Comparison of ENCODE assay signal across 34 cellular contexts in genomic region chr7:106060394-106060920, GRCh38. TPM values are rescaled to one million over a fixed set of nuclear protein-coding genes. Genes with fewer than 3 reads are reported as not detected.
DNase-seq lines count a peak whose midpoint lies in the region; ATAC-seq, FAIRE-seq and TF ChIP-seq lines count a peak whose summit lies in the region.
"Had no signal": no experiment of that assay in that cellular context is flagged by ENCODE, and none has a peak within 500 bp of the region (broad histone marks: within the 10 kb centered on the region; RNA-seq: fewer than 3 reads in every experiment).

No MANE protein-coding gene starts in this region.

- no peaks in the 10 kb centered on the region for H3K79me2 ChIP-seq in HepG2 (ENCODE audit: insufficient read depth, low read length)

- no peak overlapping the region; the same call in 1 of the 2 replicates for H3K4me2 ChIP-seq in HepG2 (ENCODE audit: low read depth, low read length)

- H3K27me3 ChIP-seq in HepG2 (ENCODE audit: control insufficient read depth in 1 of 2, insufficient read depth in 2 of 2, low read length in 2 of 2) (peaks cover 3 to 12% of the 10 kb centered on the region in 2 experiments; a peak in 3 of 5 replicates), right lobe of liver (no peaks in the 10 kb centered on the region), endodermal cell (ENCODE audit: control insufficient read depth, insufficient read depth, low read length, poor library complexity, severe bottlenecking) (no peaks in the 10 kb centered on the region), heart left ventricle (no peaks in the 10 kb centered on the region)
- H3K27me3 ChIP-seq: colonic mucosa, upper lobe of right lung had no signal

- H3K4me3 Mint-ChIP-seq in endodermal cell, result no peak overlapping the region
- H3K4me3 Mint-ChIP-seq: activated naive CD8-positive, alpha-beta T cell treated with anti-CD3 and anti-CD28 coated beads, Interleukin-2, amount 10 ng/mL, durations not matched to agents 7 days and 5 days; CD4-positive, alpha-beta memory T cell; mesothelial cell of epicardium had no signal

- peaks cover 68% of the 10 kb centered on the region for H3K4me1 ChIP-seq in HepG2 (ENCODE audit: insufficient read depth, low read length)
- H3K4me1 ChIP-seq in right lobe of liver, result peaks cover 0 to 10% (median 5%) of the 10 kb centered on the region in 4 donors
- peaks cover 2% of the 10 kb centered on the region for H3K4me1 ChIP-seq in endodermal cell (ENCODE audit: control insufficient read depth, insufficient read depth, low read length)
- H3K4me1 ChIP-seq in heart left ventricle, result peaks cover 0 to 29% (median 17%) of the 10 kb centered on the region in 12 donors

- CTCF ChIA-PET in HepG2 (lab: Yijun Ruan, JAX; ENCODE audit: low intra/inter-chr PET ratio, low total read pairs), result interaction anchor here (4.5 kb wide), 1 partner anchor 93 kb away, joined by 94 read pairs; no protein-coding TSS in a partner anchor

- intact Hi-C loops in HepG2 (cut with micrococcal nuclease; ENCODE audit: unreplicated experiment) (no loop called here), right lobe of liver (cut with DNase I) (no loop called here), posterior vena cava (cut with DNase I) (loop anchor here (10.0 kb wide), 1 partner anchor 54 kb away; the partner anchor contains the start of gene SYPL1 (in 2 of the 2)), heart left ventricle (cut with DNase I) (loop anchor here in 3 of 10 donors (5.0 to 10.0 kb wide), 2 partner anchors 52 to 224 kb away; partner anchors contain the start of genes NAMPT (in 2 of the 3) and SYPL1 (in 1 of the 3))

- H4K20me1 ChIP-seq in HepG2 (ENCODE audit: insufficient read depth, low read length), result no peaks in the 10 kb centered on the region

- H3K36me3 ChIP-seq in HepG2 (replicated peaks in 1 of 2; ENCODE audit: control insufficient read depth in 1 of 2, insufficient read depth in 2 of 2, low read length in 2 of 2) (no peaks in the 10 kb centered on the region), right lobe of liver (no peaks in the 10 kb centered on the region), endodermal cell (ENCODE audit: control insufficient read depth, insufficient read depth, low read length) (no peaks in the 10 kb centered on the region), heart left ventricle (no peaks in the 10 kb centered on the region)
- H3K36me3 ChIP-seq: colonic mucosa, left ventricle myocardium inferior, neutrophil, upper lobe of right lung had no signal

- H2AFZ ChIP-seq in HepG2 (ENCODE audit: low read length), result no peak overlapping the region

- H3K36me3 Mint-ChIP-seq in endodermal cell (ENCODE audit: low read depth), result no peaks in the 10 kb centered on the region
- H3K36me3 Mint-ChIP-seq: activated naive CD8-positive, alpha-beta T cell treated with anti-CD3 and anti-CD28 coated beads, Interleukin-2, amount 10 ng/mL, durations not matched to agents 7 days and 5 days; CD4-positive, alpha-beta memory T cell had no signal

- H3K9me3 ChIP-seq in HepG2 (ENCODE audit: low read length) (no peaks in the 10 kb centered on the region), right lobe of liver (no peaks in the 10 kb centered on the region), endodermal cell (ENCODE audit: control insufficient read depth, low read length) (peaks cover 5% of the 10 kb centered on the region), heart left ventricle (no peaks in the 10 kb centered on the region)
- H3K9me3 ChIP-seq: colonic mucosa, left ventricle myocardium inferior, neutrophil, upper lobe of right lung had no signal

- BruUV-seq in HepG2 (replicated peaks; lab: Mats Ljungman, UMichigan), result no TSS peak

- no peaks in the 10 kb centered on the region for H3K27me3 Mint-ChIP-seq in endodermal cell (ENCODE audit: insufficient read depth)
- H3K27me3 Mint-ChIP-seq: activated naive CD8-positive, alpha-beta T cell treated with anti-CD3 and anti-CD28 coated beads, Interleukin-2, amount 10 ng/mL, durations not matched to agents 7 days and 5 days had no signal

- TF ChIP-seq POLR2A in HepG2 (IDR thresholded peaks at IDR 0.05; ENCODE audit: insufficient read depth in 1 of 2, low read depth in 2 of 2, low read length in 2 of 2), result no peak
- no peak for TF ChIP-seq POLR2A in right lobe of liver (IDR thresholded peaks at IDR 0.05)
- TF ChIP-seq POLR2A in heart left ventricle (IDR thresholded peaks at IDR 0.05), result no peak

- POLR2A ChIA-PET in HepG2 (lab: Yijun Ruan, JAX), result no interaction called here

- H3K27ac Mint-ChIP-seq in endodermal cell, result no peak overlapping the region
- H3K27ac Mint-ChIP-seq: activated naive CD8-positive, alpha-beta T cell treated with anti-CD3 and anti-CD28 coated beads, Interleukin-2, amount 10 ng/mL, durations not matched to agents 7 days and 5 days; mesothelial cell of epicardium; progenitor cell of endocrine pancreas had no signal

- no peak for TF ChIP-seq RAD21 in HepG2 (CRISPR knock-in tag; IDR thresholded peaks at IDR 0.05)

- in situ Hi-C loops in HepG2 (cut with HindIII; ENCODE audit: extremely low pct_ligation_motif_present, low pct_unique_long_range_greater_than_20kb), result no loop called here

- no peak for TF ChIP-seq CTCF in HepG2 (CRISPR knock-in tag; IDR thresholded peaks at IDR 0.05)
- no peak for TF ChIP-seq CTCF in right lobe of liver (IDR thresholded peaks at IDR 0.05)
- no peak for TF ChIP-seq CTCF in endodermal cell (conservative IDR thresholded peaks at IDR 0.05)
- TF ChIP-seq CTCF in heart left ventricle (IDR thresholded peaks at IDR 0.05), result no peak

- no peak overlapping the region for H3K27ac ChIP-seq in HepG2 (ENCODE audit: extremely low read length, insufficient read depth, low read length)
- H3K27ac ChIP-seq in right lobe of liver, result no peak overlapping the region
- no peak overlapping the region for H3K27ac ChIP-seq in endodermal cell (ENCODE audit: low read depth, low read length)
- H3K27ac ChIP-seq in heart left ventricle, result no peak overlapping the region
- H3K27ac ChIP-seq: colonic mucosa, left ventricle myocardium inferior, neutrophil, upper lobe of right lung had no signal

- peaks cover 13% of the 10 kb centered on the region for H3K9me3 Mint-ChIP-seq in endodermal cell
- H3K9me3 Mint-ChIP-seq: activated naive CD8-positive, alpha-beta T cell treated with anti-CD3 and anti-CD28 coated beads, Interleukin-2, amount 10 ng/mL, durations not matched to agents 7 days and 5 days had no signal

- TF ChIP-seq EP300 in HepG2 (IDR thresholded peaks at IDR 0.05; ENCODE audit: low read depth in 2 of 2, low read length in 2 of 2) (no peak), HepG2 (CRISPR knock-in tag; IDR thresholded peaks at IDR 0.05; ENCODE audit: borderline replicate concordance) (no peak)

- peaks cover 3% of the 10 kb centered on the region for H3K4me1 Mint-ChIP-seq in endodermal cell

- H3K4me3 ChIP-seq in HepG2 (replicated peaks in 1 of 3; ENCODE audit: insufficient read depth in 1 of 3, low read depth in 2 of 3, low read length in 3 of 3) (no peak overlapping the region), right lobe of liver (no peak overlapping the region), endodermal cell (ENCODE audit: low read length) (no peak overlapping the region), heart left ventricle (no peak overlapping the region)
- H3K4me3 ChIP-seq: colonic mucosa, left ventricle myocardium inferior, upper lobe of right lung had no signal

- DNase-seq in HepG2 (ENCODE audit: low spot score) (no peak), right lobe of liver (no peak), endodermal cell (peak; percentile 35), posterior vena cava (ENCODE audit: low spot score) (peak; percentile 76), NCI-H748 (lab: John Stamatoyannopoulos, UW; ENCODE audit: unreplicated experiment) (no peak), heart left ventricle (no peak)
- DNase-seq in activated naive CD4-positive, alpha-beta T cell treated with anti-CD3 and anti-CD28 coated beads, Interleukin-2, amount 50 U/mL, for 16 hours, result no peak
- DNase-seq: activated effector memory CD4-positive, alpha-beta T cell treated with anti-CD3 and anti-CD28 coated beads, Interleukin-2, amount 50 U/mL, for 16 hours; activated naive CD8-positive, alpha-beta T cell treated with anti-CD3 and anti-CD28 coated beads, Interleukin-2, amount 10 ng/mL, durations not matched to agents 7 days and 5 days; activated T-cell treated with anti-CD3 and anti-CD28 coated beads, Interleukin-2, amount 50 U/mL, for 1 hour; aorta; CD4-positive, alpha-beta memory T cell; colonic mucosa; effector CD8-positive, alpha-beta T cell; EL; erythroblast; glutamatergic neuron; left ventricle myocardium inferior; NCI-H146; NCI-H2107; NCI-H345; SHP77; stimulated activated CD4-positive, alpha-beta T cell treated with anti-CD3 and anti-CD28 coated beads, Interleukin-4, amount 100 ng/mL, for 24 hours; upper lobe of right lung had no signal

- no peak for FAIRE-seq in HepG2 (lab: Jason Lieb, UNC)
- FAIRE-seq: A204.1, D721Med, H54, islet of Langerhans had no signal

- no peak for ATAC-seq in HepG2
- ATAC-seq in right lobe of liver, result no peak
- no peak for ATAC-seq in heart left ventricle
- ATAC-seq in GM18519 (IDR thresholded peaks at IDR 0.05; ENCODE audit: low FRiP score, unreplicated experiment), result no peak
- ATAC-seq: Panc1, sciatic nerve, upper lobe of right lung had no signal

- no peak overlapping the region for H3K9ac ChIP-seq in HepG2 (ENCODE audit: insufficient read depth, low read depth, low read length)
- H3K9ac ChIP-seq in endodermal cell (ENCODE audit: extremely low read depth, low read length, poor library complexity, severe bottlenecking), result no peak overlapping the region

- WGBS in HepG2 (ENCODE audit: low lambda C conversion rate), result 54% methylated on average over 7 of the region's 7 CpGs
- WGBS in right lobe of liver (ENCODE audit: insufficient coverage, low coverage, low lambda C conversion rate, missing lambda C conversion rate), result 92% methylated on average over 5 of the region's 7 CpGs
- WGBS in endodermal cell (ENCODE audit: insufficient coverage in 1 of 2, insufficient read length in 1 of 2), 2 experiments, result 92 to 95% methylated on average over 5 to 7 of the region's 7 CpGs
- WGBS in heart left ventricle, 4 donors, result 97 to 98% (median 98%) methylated on average over 7 of the region's 7 CpGs

RNA-seq across cellular contexts. Expression of gene SYPL1, which starts 51.7 kb away (rescaled TPM):
- total RNA-seq in HepG2 (2016; rRNA removed; fragmentation: Illumina TruSeq; extraction: Trizol), result 25.7 and 27.5 TPM in 2 replicates
- total RNA-seq in HepG2 (2016; cell fraction: cytosol; rRNA removed; fragmentation: Illumina TruSeq; extraction: Trizol; ENCODE audit: low read depth), result 7.4 and 7.8 TPM in 2 replicates
- total RNA-seq in HepG2 (2016; cell fraction: insoluble cytoplasmic fraction; rRNA removed; fragmentation: Illumina TruSeq; extraction: Trizol), result 19.4 and 28.6 TPM in 2 replicates
- 14.0 and 17.5 TPM in 2 replicates for total RNA-seq in HepG2 (2016; cell fraction: membrane; rRNA removed; fragmentation: Illumina TruSeq; extraction: Trizol)
- 45.1 and 48.0 TPM in 2 replicates for total RNA-seq in HepG2 (2016; cell fraction: nucleus; rRNA removed; fragmentation: Illumina TruSeq; extraction: Trizol)
- polyA plus RNA-seq in HepG2 (2011; rRNA removed), result 32.9 and 40.2 TPM in 2 replicates
- 20.4 and 33.2 TPM in 2 replicates for polyA plus RNA-seq in HepG2 (2011; cell fraction: cytosol; rRNA removed)
- polyA plus RNA-seq in HepG2 (2011; cell fraction: nucleus; rRNA removed), result 7.1 and 9.3 TPM in 2 replicates
- polyA plus RNA-seq in HepG2 (2012), result 44.2 and 45.6 TPM in 2 replicates
- polyA plus RNA-seq in HepG2 (2016; cell fraction: cytosol; fragmentation: Illumina TruSeq; extraction: Trizol; ENCODE audit: low read depth), result 8.7 TPM in 2 replicates
- 42.0 and 43.1 TPM in 2 replicates for polyA plus RNA-seq in HepG2 (2016; cell fraction: insoluble cytoplasmic fraction; fragmentation: Illumina TruSeq; extraction: Trizol; ENCODE audit: low read depth)
- polyA plus RNA-seq in HepG2 (2016; cell fraction: membrane; fragmentation: Illumina TruSeq; extraction: Trizol; ENCODE audit: low read depth), result 15.9 and 18.3 TPM in 2 replicates
- 71.1 and 87.2 TPM in 2 replicates for polyA plus RNA-seq in HepG2 (2016; cell fraction: nucleus; fragmentation: Illumina TruSeq; extraction: Trizol; ENCODE audit: insufficient read depth, low read depth)
- polyA minus RNA-seq in HepG2 (2011; rRNA and poly(A)+ RNA removed; ENCODE audit: low replicate concordance), result 30.6 and 35.4 TPM in 2 replicates
- polyA minus RNA-seq in HepG2 (2011; cell fraction: cytosol; rRNA and poly(A)+ RNA removed), result 23.1 and 27.5 TPM in 2 replicates
- 19.3 and 28.8 TPM in 2 replicates for polyA minus RNA-seq in HepG2 (2011; cell fraction: nucleus; rRNA and poly(A)+ RNA removed)
- 10 to 100 TPM; 29.5 to 43.0 (median 37.1) TPM for total RNA-seq in right lobe of liver
- total RNA-seq in endodermal cell, result 10 to 100 TPM; 74.8 to 76.7 TPM
- polyA plus RNA-seq in endodermal cell (2013, experiment 1 of 2), result 58.1 TPM
- polyA plus RNA-seq in endodermal cell (2013, experiment 2 of 2), result 55.4 TPM
- total RNA-seq in posterior vena cava, result 10 to 100 TPM; 81.4 to 89.8 TPM
- 10 to 100 TPM; 71.7 to 99.8 (median 78.5) TPM for total RNA-seq in heart left ventricle
- 10 to 100 TPM; 70.6 to 93.4 TPM for polyA plus RNA-seq in heart left ventricle

Comparison
In these comparisons a context has a peak if more than half of its experiments do, and no peak if none do; other contexts are left out.
1. DNase-seq: peak in endodermal cell (single experiment) and posterior vena cava (single experiment); none in HepG2 (single experiment), right lobe of liver (0 of 3), NCI-H748 (single experiment), heart left ventricle (0 of 5) and activated naive CD4-positive, alpha-beta T cell treated with anti-CD3 and anti-CD28 coated beads, Interleukin-2, amount 50 U/mL, for 16 hours (single experiment).
2. intact Hi-C loops: an anchor here in posterior vena cava (10.0 kb wide); none called in HepG2 and right lobe of liver.